Comparison of ENCODE assay signal across 15 cellular contexts in genomic region chr9:105357937-105358336, GRCh38.
DNase-seq lines count a peak whose midpoint lies in the region; ATAC-seq lines count a peak whose summit lies in the region.
"Had no signal": no experiment of that assay in that cellular context is flagged by ENCODE, and none has a peak within 500 bp of the region (broad histone marks: within the 10 kb centered on the region; RNA-seq: fewer than 3 reads in every experiment).

No MANE protein-coding gene starts in this region.

- peaks cover 21% of the 10 kb centered on the region for H3K4me1 Mint-ChIP-seq in activated T-cell treated with anti-CD3 and anti-CD28 coated beads, Interleukin-2, amount 50 U/mL, for 24 hours (ENCODE audit: low read depth)

- H3K36me3 Mint-ChIP-seq in activated T-cell treated with anti-CD3 and anti-CD28 coated beads, Interleukin-2, amount 50 U/mL, for 24 hours (ENCODE audit: low read depth) = peaks cover 15% of the 10 kb centered on the region

- H3K4me3 Mint-ChIP-seq in activated T-cell treated with anti-CD3 and anti-CD28 coated beads, Interleukin-2, amount 50 U/mL, for 24 hours = no peak overlapping the region
- H3K4me3 Mint-ChIP-seq: activated CD4-positive, alpha-beta memory T cell treated with anti-CD3 and anti-CD28 coated beads for 36 hours; endodermal cell; T-cell had no signal

- no peaks in the 10 kb centered on the region for H3K9me3 Mint-ChIP-seq in activated T-cell treated with anti-CD3 and anti-CD28 coated beads, Interleukin-2, amount 50 U/mL, for 24 hours
- H3K9me3 Mint-ChIP-seq: activated CD4-positive, alpha-beta memory T cell treated with anti-CD3 and anti-CD28 coated beads for 36 hours; endodermal cell; T-cell had no signal

- no peak overlapping the region for H3K27ac Mint-ChIP-seq in activated T-cell treated with anti-CD3 and anti-CD28 coated beads, Interleukin-2, amount 50 U/mL, for 24 hours
- H3K27ac Mint-ChIP-seq: activated CD4-positive, alpha-beta memory T cell treated with anti-CD3 and anti-CD28 coated beads for 36 hours; endodermal cell; T-cell had no signal

- ATAC-seq in GM18498 (IDR thresholded peaks at IDR 0.05; ENCODE audit: unreplicated experiment) = peak; percentile 93
- peak; percentile 97 for ATAC-seq in GM19438 (IDR thresholded peaks at IDR 0.05; ENCODE audit: low read depth, unreplicated experiment)
- peak; percentile 95 for ATAC-seq in HG02759 (IDR thresholded peaks at IDR 0.05; ENCODE audit: unreplicated experiment)
- peak; percentile 98 for ATAC-seq in HG03439 (IDR thresholded peaks at IDR 0.05; ENCODE audit: unreplicated experiment)
- ATAC-seq: T-cell had no signal

- no peak for DNase-seq in activated effector memory CD4-positive, alpha-beta T cell treated with Interleukin-2 at 50 U/mL for 16 hours
- DNase-seq in activated T-cell treated with anti-CD3 and anti-CD28 coated beads, Interleukin-2, amount 50 U/mL, for 24 hours = no peak
- DNase-seq in GM03348 (ENCODE audit: low spot score) (no peak), NCI-H2171 treated with DMSO at 0.1 percent for 48 hours (lab: John Stamatoyannopoulos, UW) (no peak)
- DNase-seq: activated CD4-positive, alpha-beta memory T cell treated with anti-CD3 and anti-CD28 coated beads for 36 hours; endodermal cell; NCI-H1092; NCI-H774; sigmoid colon; T-cell; uterus had no signal

- no peaks in the 10 kb centered on the region for H3K27me3 Mint-ChIP-seq in activated T-cell treated with anti-CD3 and anti-CD28 coated beads, Interleukin-2, amount 50 U/mL, for 24 hours
- H3K27me3 Mint-ChIP-seq: activated CD4-positive, alpha-beta memory T cell treated with anti-CD3 and anti-CD28 coated beads for 36 hours; T-cell had no signal
